Comparison of ENCODE assay signal across 8 cellular contexts in the genomic region with DNA sequence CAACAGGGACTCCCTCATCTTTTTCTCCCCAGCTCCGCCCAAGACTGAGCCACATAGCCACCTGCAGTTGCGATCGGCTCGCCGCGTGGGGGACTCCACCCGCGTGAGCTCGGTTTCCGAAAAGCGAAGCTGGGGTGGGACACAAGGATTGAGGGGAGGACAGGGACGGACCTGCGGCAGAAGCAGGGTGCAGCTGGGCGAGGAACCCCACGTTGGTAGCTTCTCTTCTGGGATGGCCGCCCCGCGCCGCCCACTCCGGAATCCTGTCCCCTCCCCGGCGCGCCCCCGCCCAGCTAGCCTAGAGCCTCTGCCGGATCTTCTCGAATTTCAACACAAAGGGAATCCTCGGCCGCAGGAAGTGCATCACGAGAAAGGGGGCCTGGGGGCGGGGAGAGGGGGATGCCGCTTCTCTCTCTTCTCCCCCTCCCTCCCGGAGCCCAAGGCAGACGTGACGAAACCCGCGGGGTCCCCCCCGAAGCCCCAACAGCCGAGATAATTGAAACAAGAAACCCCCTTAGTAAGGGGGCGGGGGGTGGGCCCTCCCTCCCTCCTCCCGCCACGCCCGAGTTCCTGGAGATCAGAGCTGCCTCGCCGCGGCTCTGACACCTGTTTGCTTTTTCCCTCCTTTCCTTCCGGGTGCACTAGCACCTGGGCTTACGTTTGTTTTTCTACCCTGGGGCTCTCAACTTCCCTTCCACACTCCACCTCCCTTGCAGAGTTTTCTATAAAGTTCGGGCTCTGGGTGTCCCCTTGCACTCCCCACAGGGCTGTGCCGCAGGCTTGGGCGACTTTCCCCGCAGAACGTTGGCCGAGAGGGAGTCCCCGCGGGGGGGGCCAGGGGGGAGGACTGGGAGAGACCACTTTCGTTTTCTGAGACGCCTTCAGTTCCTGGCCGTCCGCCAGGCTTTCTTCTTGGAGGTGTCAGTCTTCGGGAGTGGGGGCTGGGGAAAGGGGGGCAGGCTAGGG. TPM values are rescaled to one million over a fixed set of nuclear protein-coding genes. Genes with fewer than 3 reads are reported as not detected.
DNase-seq lines count a peak whose midpoint lies in the region; ATAC-seq and TF ChIP-seq lines count a peak whose summit lies in the region.

No MANE protein-coding gene starts in this region.

- peak overlapping the region; percentile 88 for H3K4me3 Mint-ChIP-seq in T-helper 2 cell treated with Interferon-gamma antibody and Interleukin-4, amounts not matched to agents 5 μg/mL and 100 μg/mL, for 36 hours

- peaks cover 6% of the 10 kb centered on the region for H3K4me1 Mint-ChIP-seq in T-helper 2 cell treated with Interferon-gamma antibody and Interleukin-4, amounts not matched to agents 5 μg/mL and 100 μg/mL, for 36 hours (ENCODE audit: low read depth)

- H3K27me3 ChIP-seq in rectal smooth muscle tissue (ENCODE audit: control insufficient read depth, insufficient read depth, low read length) (no peaks in the 10 kb centered on the region), aorta (ENCODE audit: control insufficient read depth in 1 of 2, insufficient read depth in 2 of 2, low read length in 1 of 2) (no peaks in the 10 kb centered on the region)

- no peak overlapping the region for H3K9ac ChIP-seq in rectal smooth muscle tissue (ENCODE audit: low read length)

- ATAC-seq in HG02763 (IDR thresholded peaks at IDR 0.05; ENCODE audit: unreplicated experiment) (peak; percentile 74), aorta (ENCODE audit: low FRiP score) (peak; percentile 69)

- H3K36me3 Mint-ChIP-seq in T-helper 2 cell treated with Interferon-gamma antibody and Interleukin-4, amounts not matched to agents 5 μg/mL and 100 μg/mL, for 36 hours (ENCODE audit: low read depth) = peaks cover 3% of the 10 kb centered on the region

- H3K4me1 ChIP-seq in rectal smooth muscle tissue (ENCODE audit: control insufficient read depth, insufficient read depth, low read length) (peaks cover 4% of the 10 kb centered on the region), aorta (ENCODE audit: control insufficient read depth in 1 of 2, insufficient read depth in 2 of 2, low read length in 2 of 2) (peaks cover 0 to 5% of the 10 kb centered on the region in 2 donors)

- 1% methylated on average over 41 to 60 of the region's 60 CpGs for WGBS in aorta, 2 donors

- peaks cover 51% of the 10 kb centered on the region for H3K27me3 Mint-ChIP-seq in T-helper 2 cell treated with Interferon-gamma antibody and Interleukin-4, amounts not matched to agents 5 μg/mL and 100 μg/mL, for 36 hours (ENCODE audit: low read depth)

- H3K4me3 ChIP-seq in astrocyte of the cerebellum (ENCODE audit: low read depth, low read length) = peak overlapping the region; percentile 80
- peak overlapping the region; percentile 87 for H3K4me3 ChIP-seq in rectal smooth muscle tissue (ENCODE audit: low read length)
- H3K4me3 ChIP-seq in aorta (ENCODE audit: low read length in 2 of 2) = peak overlapping the region; percentile 43 to 90

- DNase-seq in NCI-H1436 treated with DMSO at 0.1 percent for 48 hours (lab: John Stamatoyannopoulos, UW) = peak; percentile 66
- peak; percentile 45 for DNase-seq in T-helper 2 cell treated with Interferon-gamma antibody and Interleukin-4, amounts not matched to agents 5 μg/mL and 100 μg/mL, for 36 hours (ENCODE audit: low spot score)
- peak; percentile 32 for DNase-seq in astrocyte of the cerebellum (ENCODE audit: low read depth)
- peak; percentile 18 to 91 (median 66) for DNase-seq in hypothalamus (lab: John Stamatoyannopoulos, UW)
- peak; percentile 62 to 86 for DNase-seq in aorta

- H3K27ac ChIP-seq in rectal smooth muscle tissue (ENCODE audit: low read depth, low read length) = no peak overlapping the region
- H3K27ac ChIP-seq in aorta (ENCODE audit: low read depth in 1 of 2, low read length in 2 of 2) = no peak overlapping the region

- intact Hi-C loops in aorta (cut with DNase I) = no loop called here

- H3K27ac Mint-ChIP-seq in T-helper 2 cell treated with Interferon-gamma antibody and Interleukin-4, amounts not matched to agents 5 μg/mL and 100 μg/mL, for 36 hours = peak overlapping the region; percentile 37

- H3K9me3 ChIP-seq in aorta (ENCODE audit: control insufficient read depth, low read length) = peaks cover 3% of the 10 kb centered on the region

- TF ChIP-seq CTCF in GM12874 (IDR thresholded peaks at IDR 0.05; ENCODE audit: insufficient read depth, low read depth, low read length) (peak; percentile 56), astrocyte of the cerebellum (IDR thresholded peaks at IDR 0.05; ENCODE audit: low read depth, low read length, missing control alignments) (peak; percentile 55)

- in situ Hi-C loops in astrocyte of the cerebellum (cut with HindIII; ENCODE audit: low sequenced_read_pairs) = no loop called here

- H3K9me3 Mint-ChIP-seq in T-helper 2 cell treated with Interferon-gamma antibody and Interleukin-4, amounts not matched to agents 5 μg/mL and 100 μg/mL, for 36 hours = peaks cover 6% of the 10 kb centered on the region

- no peaks in the 10 kb centered on the region for H3K36me3 ChIP-seq in rectal smooth muscle tissue (ENCODE audit: control insufficient read depth, insufficient read depth, low read length)
- no peaks in the 10 kb centered on the region for H3K36me3 ChIP-seq in aorta (ENCODE audit: control insufficient read depth in 1 of 2, insufficient read depth in 2 of 2, low read length in 1 of 2)

RNA-seq across cellular contexts. Expression of a gene that starts 1.3 kb away (rescaled TPM):
- total RNA-seq in aorta = under 1 TPM; 0.15 to 0.29 TPM
- under 1 TPM in 1 of 2 donors, not detected in 1; 0.13 TPM for polyA plus RNA-seq in aorta
